In genomic region chr1:222892137-222892763, GRCh38 we compare ENCODE assay signal across 22 cellular contexts.
A peak's percentile ranks its signal among the peaks of the same experiment; 100 is the strongest.
DNase-seq lines count a peak whose midpoint lies in the region; ATAC-seq and TF ChIP-seq lines count a peak whose summit lies in the region.
"Had no signal": no experiment of that assay in that cellular context is flagged by ENCODE, and none has a peak within 500 bp of the region (broad histone marks: within the 10 kb centered on the region; RNA-seq: fewer than 3 reads in every experiment).

No MANE protein-coding gene starts in this region.

- H3K36me3 ChIP-seq in heart right ventricle (no peaks in the 10 kb centered on the region), upper lobe of right lung (no peaks in the 10 kb centered on the region)
- H3K36me3 ChIP-seq: adrenal gland, SJSA1 had no signal

- H3K27me3 ChIP-seq in heart right ventricle (no peaks in the 10 kb centered on the region), upper lobe of right lung (no peaks in the 10 kb centered on the region)
- H3K27me3 ChIP-seq: adrenal gland, esophagus muscularis mucosa, SJSA1, testis had no signal

- no peak overlapping the region for H3K27ac Mint-ChIP-seq in activated naive CD4-positive, alpha-beta T cell treated with anti-CD3 and anti-CD28 coated beads, Interleukin-2, amount 50 U/mL, for 72 hours
- H3K27ac Mint-ChIP-seq: CD4-positive, alpha-beta T cell; H9 had no signal

- H3K4me1 ChIP-seq in heart right ventricle, result peaks cover 0 to 32% (median 11%) of the 10 kb centered on the region in 9 donors
- peaks cover 5% of the 10 kb centered on the region for H3K4me1 ChIP-seq in upper lobe of right lung
- H3K4me1 ChIP-seq: parathyroid adenoma, testis had no signal

- H3K27ac ChIP-seq in heart right ventricle (peak overlapping the region in 4 of 10 donors; percentile 16 to 67 (median 47)), upper lobe of right lung (no peak overlapping the region)
- H3K27ac ChIP-seq: esophagus muscularis mucosa, parathyroid adenoma, SJSA1, testis had no signal

- H3K36me3 Mint-ChIP-seq in activated naive CD4-positive, alpha-beta T cell treated with anti-CD3 and anti-CD28 coated beads, Interleukin-2, amount 50 U/mL, for 72 hours, result no peaks in the 10 kb centered on the region

- no peak overlapping the region for H3K4me3 ChIP-seq in heart right ventricle
- peak overlapping the region; percentile 9 for H3K4me3 ChIP-seq in epithelial cell of proximal tubule (ENCODE audit: low read depth, low read length)
- H3K4me3 ChIP-seq in upper lobe of right lung, result no peak overlapping the region
- H3K4me3 ChIP-seq: adrenal gland, esophagus muscularis mucosa, GM12878, K562, SJSA1, testis had no signal

- ATAC-seq in heart right ventricle (peak in 6 of 8 donors; percentile 23 to 82 (median 65)), Right ventricle myocardium inferior (no peak), left lobe of liver (peak; percentile 68), upper lobe of right lung (peak; percentile 42), HG03520 (IDR thresholded peaks at IDR 0.05; ENCODE audit: unreplicated experiment) (no peak)
- ATAC-seq in activated naive CD4-positive, alpha-beta T cell treated with anti-CD3 and anti-CD28 coated beads, Interleukin-2, amount 50 U/mL, for 72 hours, result no peak
- no peak for ATAC-seq in activated CD4-positive, CD25-positive, alpha-beta regulatory T cell treated with anti-CD3 and anti-CD28 coated beads, Interleukin-2, amount 50 U/mL, for 24 hours
- ATAC-seq: activated T-cell treated with anti-CD3 and anti-CD28 coated beads, Interleukin-2, amount 50 U/mL, for 4 hours; GM12878; K562 had no signal

- intact Hi-C loops in heart right ventricle (cut with DNase I) (no loop called here), Right ventricle myocardium inferior (cut with DNase I) (no loop called here), upper lobe of right lung (cut with DNase I) (no loop called here)

- no peak for TF ChIP-seq CTCF in heart right ventricle (IDR thresholded peaks at IDR 0.05)
- no peak for TF ChIP-seq CTCF in epithelial cell of proximal tubule (conservative IDR thresholded peaks at IDR 0.05; ENCODE audit: low read depth, low read length)
- TF ChIP-seq CTCF in upper lobe of right lung (IDR thresholded peaks at IDR 0.05), result no peak

- no peaks in the 10 kb centered on the region for H3K9me3 Mint-ChIP-seq in activated naive CD4-positive, alpha-beta T cell treated with anti-CD3 and anti-CD28 coated beads, Interleukin-2, amount 50 U/mL, for 72 hours
- H3K9me3 Mint-ChIP-seq: activated T-cell treated with anti-CD3 and anti-CD28 coated beads, Interleukin-2, amount 50 U/mL, for 4 hours; CD4-positive, alpha-beta T cell had no signal

- H3K9me3 ChIP-seq in heart right ventricle, result peaks cover 0 to 3% (median 0%) of the 10 kb centered on the region in 11 donors
- no peaks in the 10 kb centered on the region for H3K9me3 ChIP-seq in upper lobe of right lung
- H3K9me3 ChIP-seq: adrenal gland, esophagus muscularis mucosa, SJSA1, testis had no signal

- DNase-seq in heart right ventricle, result peak in 1 of 2 donors; percentile 20
- DNase-seq in Right ventricle myocardium inferior (ENCODE audit: missing footprints), result no peak
- peak; percentile 64 for DNase-seq in epithelial cell of proximal tubule (ENCODE audit: low read depth)
- no peak for DNase-seq in left lobe of liver (ENCODE audit: low spot score)
- DNase-seq in upper lobe of right lung, result no peak
- no peak for DNase-seq in activated naive CD4-positive, alpha-beta T cell treated with anti-CD3 and anti-CD28 coated beads, Interleukin-2, amount 50 U/mL, for 72 hours (ENCODE audit: low spot score in 2 of 2)
- DNase-seq: activated CD4-positive, alpha-beta T cell treated with anti-CD3 and anti-CD28 coated beads, Interleukin-2, amount 50 U/mL, for 4 hours; activated T-cell treated with anti-CD3 and anti-CD28 coated beads, Interleukin-2, amount 50 U/mL, for 4 hours; adrenal gland; CD4-positive, alpha-beta T cell; cortex of kidney; H9; NCI-H1105; NCI-H226; testis had no signal

- 65 to 73% methylated on average over 7 of the region's 7 CpGs for WGBS in heart right ventricle, 2 donors

Comparison
In these comparisons a context has a peak if more than half of its experiments do, and no peak if none do; other contexts are left out.
1. ATAC-seq: peak in heart right ventricle (6 of 8), left lobe of liver (single experiment) and upper lobe of right lung (single experiment); none in Right ventricle myocardium inferior (single experiment), activated naive CD4-positive, alpha-beta T cell treated with anti-CD3 and anti-CD28 coated beads, Interleukin-2, amount 50 U/mL, for 72 hours (0 of 2), activated CD4-positive, CD25-positive, alpha-beta regulatory T cell treated with anti-CD3 and anti-CD28 coated beads, Interleukin-2, amount 50 U/mL, for 24 hours (0 of 2) and HG03520 (single experiment).